In genomic region chr9:33041459-33042188, GRCh38 we compare ENCODE assay signal across 15 cellular contexts. TPM values are rescaled to one million over a fixed set of nuclear protein-coding genes. Genes with fewer than 3 reads are reported as not detected.
DNase-seq lines count a peak whose midpoint lies in the region; ATAC-seq and TF ChIP-seq lines count a peak whose summit lies in the region.
"Had no signal": no experiment of that assay in that cellular context is flagged by ENCODE, and none has a peak within 500 bp of the region (broad histone marks: within the 10 kb centered on the region; RNA-seq: fewer than 3 reads in every experiment).

No MANE protein-coding gene starts in this region.

- no peaks in the 10 kb centered on the region for H3K27me3 Mint-ChIP-seq in T-helper 17 cell
- no peaks in the 10 kb centered on the region for H3K27me3 Mint-ChIP-seq in activated naive CD4-positive, alpha-beta T cell treated with anti-CD3 and anti-CD28 coated beads for 36 hours (ENCODE audit: low read depth)
- H3K27me3 Mint-ChIP-seq: CD4-positive, CD25-positive, alpha-beta regulatory T cell; naive thymus-derived CD8-positive, alpha-beta T cell had no signal

- H3K9ac ChIP-seq in liver (ENCODE audit: low read depth in 1 of 2, low read length in 2 of 2), result no peak overlapping the region
- H3K9ac ChIP-seq in colonic mucosa (ENCODE audit: low read depth in 2 of 2, low read length in 2 of 2), result no peak overlapping the region

- peaks cover 18% of the 10 kb centered on the region for H3K4me1 Mint-ChIP-seq in T-helper 17 cell
- H3K4me1 Mint-ChIP-seq in activated naive CD4-positive, alpha-beta T cell treated with anti-CD3 and anti-CD28 coated beads for 36 hours (ENCODE audit: low read depth), result peaks cover 14% of the 10 kb centered on the region

- H3K9me3 ChIP-seq in T-helper 17 cell (ENCODE audit: control insufficient read depth, low read length, poor library complexity, severe bottlenecking) (no peaks in the 10 kb centered on the region), liver (ENCODE audit: control insufficient read depth in 4 of 4, low read length in 3 of 4) (no peaks in the 10 kb centered on the region), colonic mucosa (no peaks in the 10 kb centered on the region)
- H3K9me3 ChIP-seq: body of pancreas, sigmoid colon had no signal

- H3K4me3 ChIP-seq in liver (ENCODE audit: low read depth in 1 of 3, low read length in 3 of 3), result no peak overlapping the region
- no peak overlapping the region for H3K4me3 ChIP-seq in colonic mucosa
- H3K4me3 ChIP-seq: body of pancreas, sigmoid colon had no signal

- WGBS in liver, result 71% methylated on average over 9 of the region's 9 CpGs

- H3K9me3 Mint-ChIP-seq in activated naive CD4-positive, alpha-beta T cell treated with anti-CD3 and anti-CD28 coated beads for 36 hours, result no peaks in the 10 kb centered on the region
- H3K9me3 Mint-ChIP-seq: activated T-helper 1 cell treated with anti-CD3 and anti-CD28 coated beads, Interleukin-12 subunit alpha, Interleukin-12 subunit beta, Interleukin-2, Interleukin-4 antibody, amounts not matched to agents 30 ng/mL and 10 ng/mL and 1 ng/mL, durations not matched to agents 14 hours and 24 hours and 36 hours; CD4-positive, CD25-positive, alpha-beta regulatory T cell; endodermal cell; naive thymus-derived CD8-positive, alpha-beta T cell had no signal

- H3K27me3 ChIP-seq in liver (ENCODE audit: control insufficient read depth in 4 of 4, insufficient read depth in 4 of 4, low read length in 3 of 4), result no peaks in the 10 kb centered on the region
- no peaks in the 10 kb centered on the region for H3K27me3 ChIP-seq in colonic mucosa
- H3K27me3 ChIP-seq: body of pancreas, sigmoid colon had no signal

- H3K36me3 ChIP-seq in liver (ENCODE audit: control insufficient read depth in 4 of 4, insufficient read depth in 3 of 4, low read depth in 1 of 4, low read length in 3 of 4) (peaks cover 2 to 42% (median 37%) of the 10 kb centered on the region in 4 donors), colonic mucosa (peaks cover 20% of the 10 kb centered on the region)

- peak overlapping the region; percentile 67 for H3K4me3 Mint-ChIP-seq in T-helper 17 cell
- H3K4me3 Mint-ChIP-seq in activated naive CD4-positive, alpha-beta T cell treated with anti-CD3 and anti-CD28 coated beads for 36 hours, result no peak overlapping the region
- H3K4me3 Mint-ChIP-seq: activated T-helper 1 cell treated with anti-CD3 and anti-CD28 coated beads, Interleukin-12 subunit alpha, Interleukin-12 subunit beta, Interleukin-2, Interleukin-4 antibody, amounts not matched to agents 30 ng/mL and 10 ng/mL and 1 ng/mL, durations not matched to agents 14 hours and 24 hours and 36 hours; endodermal cell; naive thymus-derived CD8-positive, alpha-beta T cell had no signal

- in situ Hi-C loops in KBM-7 (cut with MboI; ENCODE audit: low pct_unique_long_range_greater_than_20kb, low sequenced_read_pairs), result no loop called here

- TF ChIP-seq CTCF in liver (IDR thresholded peaks at IDR 0.05; ENCODE audit: low read depth, low read length, missing input control) (no peak), colonic mucosa (IDR thresholded peaks at IDR 0.05) (no peak)

- intact Hi-C loops in colonic mucosa (cut with DNase I), result no loop called here
- intact Hi-C loops in activated naive CD4-positive, alpha-beta T cell treated with anti-CD3 and anti-CD28 coated beads for 36 hours (cut with micrococcal nuclease), result no loop called here

- H3K27ac Mint-ChIP-seq in T-helper 17 cell, result peak overlapping the region; percentile 91
- no peak overlapping the region for H3K27ac Mint-ChIP-seq in activated naive CD4-positive, alpha-beta T cell treated with anti-CD3 and anti-CD28 coated beads for 36 hours
- H3K27ac Mint-ChIP-seq: activated T-helper 1 cell treated with anti-CD3 and anti-CD28 coated beads, Interleukin-12 subunit alpha, Interleukin-12 subunit beta, Interleukin-2, Interleukin-4 antibody, amounts not matched to agents 30 ng/mL and 10 ng/mL and 1 ng/mL, durations not matched to agents 14 hours and 24 hours and 36 hours; CD4-positive, CD25-positive, alpha-beta regulatory T cell; endodermal cell had no signal

- H3K36me3 Mint-ChIP-seq in T-helper 17 cell (ENCODE audit: low read depth), result peaks cover 4% of the 10 kb centered on the region
- H3K36me3 Mint-ChIP-seq in activated naive CD4-positive, alpha-beta T cell treated with anti-CD3 and anti-CD28 coated beads for 36 hours (ENCODE audit: low read depth), result peaks cover 34% of the 10 kb centered on the region

- DNase-seq in CD1c-positive myeloid dendritic cell (ENCODE audit: extremely low spot score) (peak; percentile 68), KBM-7 (peak; percentile 35), T-helper 17 cell (no peak), NCI-H1417 treated with DMSO at 0.1 percent for 48 hours (lab: John Stamatoyannopoulos, UW) (no peak), colonic mucosa (no peak), T1000 (lab: John Stamatoyannopoulos, UW) (no peak)
- no peak for DNase-seq in activated naive CD4-positive, alpha-beta T cell treated with anti-CD3 and anti-CD28 coated beads for 36 hours
- DNase-seq: CD4-positive, CD25-positive, alpha-beta regulatory T cell; endodermal cell; naive thymus-derived CD8-positive, alpha-beta T cell; sigmoid colon had no signal

- H3K27ac ChIP-seq in liver (ENCODE audit: low read depth in 1 of 2, low read length in 2 of 2) (peak overlapping the region; percentile 65 to 67), colonic mucosa (no peak overlapping the region)

- ATAC-seq in T-helper 17 cell, result peak; percentile 9
- ATAC-seq: activated CD4-positive, CD25-positive, alpha-beta regulatory T cell treated with anti-CD3 and anti-CD28 coated beads, Interleukin-2, amount 50 U/mL, for 24 hours; body of pancreas had no signal

- peaks cover 7 to 45% (median 38%) of the 10 kb centered on the region in 4 donors for H3K4me1 ChIP-seq in liver (ENCODE audit: control insufficient read depth in 4 of 4, insufficient read depth in 4 of 4, low read length in 3 of 4)
- H3K4me1 ChIP-seq in colonic mucosa, result no peaks in the 10 kb centered on the region

- no peak for TF ChIP-seq RAD21 in liver (IDR thresholded peaks at IDR 0.05)

- CTCF ChIA-PET in activated naive CD4-positive, alpha-beta T cell treated with anti-CD3 and anti-CD28 coated beads for 36 hours (lab: Charles Lee), result no interaction called here

TF ChIP-seq in liver, 16 proteins besides CTCF, POLR2A, EP300 and RAD21 (continues in another document):
- TF ChIP-seq NR2F2 (IDR thresholded peaks at IDR 0.05), result no peak
- peak; percentile 51 for TF ChIP-seq YY1 (IDR thresholded peaks at IDR 0.05)
- TF ChIP-seq FOXA2 (IDR thresholded peaks at IDR 0.05), result no peak
- no peak for TF ChIP-seq ATF3 (IDR thresholded peaks at IDR 0.05)
- TF ChIP-seq RXRA (IDR thresholded peaks at IDR 0.05), result peak; percentile 24 to 52
- TF ChIP-seq GABPA (IDR thresholded peaks at IDR 0.05 in 1 of 2, conservative IDR thresholded peaks at IDR 0.05 in 1 of 2), result no peak
- no peak for TF ChIP-seq FOXA1 (IDR thresholded peaks at IDR 0.05)
- TF ChIP-seq MAX (IDR thresholded peaks at IDR 0.05), result no peak
- no peak for TF ChIP-seq HNF4G (IDR thresholded peaks at IDR 0.05)
- no peak for TF ChIP-seq EGR1 (IDR thresholded peaks at IDR 0.05; ENCODE audit: low read depth in 2 of 2)
- no peak for TF ChIP-seq TAF1 (conservative IDR thresholded peaks at IDR 0.05)
- TF ChIP-seq SP1 (IDR thresholded peaks at IDR 0.05), result no peak
- TF ChIP-seq, protein P1, sequence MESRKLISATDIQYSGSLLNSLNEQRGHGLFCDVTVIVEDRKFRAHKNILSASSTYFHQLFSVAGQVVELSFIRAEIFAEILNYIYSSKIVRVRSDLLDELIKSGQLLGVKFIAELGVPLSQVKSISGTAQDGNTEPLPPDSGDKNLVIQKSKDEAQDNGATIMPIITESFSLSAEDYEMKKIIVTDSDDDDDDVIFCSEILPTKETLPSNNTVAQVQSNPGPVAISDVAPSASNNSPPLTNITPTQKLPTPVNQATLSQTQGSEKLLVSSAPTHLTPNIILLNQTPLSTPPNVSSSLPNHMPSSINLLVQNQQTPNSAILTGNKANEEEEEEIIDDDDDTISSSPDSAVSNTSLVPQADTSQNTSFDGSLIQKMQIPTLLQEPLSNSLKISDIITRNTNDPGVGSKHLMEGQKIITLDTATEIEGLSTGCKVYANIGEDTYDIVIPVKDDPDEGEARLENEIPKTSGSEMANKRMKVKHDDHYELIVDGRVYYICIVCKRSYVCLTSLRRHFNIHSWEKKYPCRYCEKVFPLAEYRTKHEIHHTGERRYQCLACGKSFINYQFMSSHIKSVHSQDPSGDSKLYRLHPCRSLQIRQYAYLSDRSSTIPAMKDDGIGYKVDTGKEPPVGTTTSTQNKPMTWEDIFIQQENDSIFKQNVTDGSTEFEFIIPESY (IDR thresholded peaks at IDR 0.05), result no peak
- peak in 1 of 2 donors; percentile 31 for TF ChIP-seq HNF4A (conservative IDR thresholded peaks at IDR 0.05)

RNA-seq across cellular contexts. Expression of gene DNAJA1, which starts 16.6 kb away (rescaled TPM):
- total RNA-seq in T-helper 17 cell, result 100 to 1,000 TPM; 216 to 292 TPM
- total RNA-seq in liver, result 10 to 100 TPM; 60.9 to 96.6 TPM
- polyA plus RNA-seq in liver, result 10 to 100 TPM; 72.3 to 74.6 TPM
- 10 to 100 TPM; 66.4 to 93.6 TPM for total RNA-seq in colonic mucosa
- total RNA-seq in activated naive CD4-positive, alpha-beta T cell treated with anti-CD3 and anti-CD28 coated beads for 36 hours, result 100 to 1,000 TPM; 110 to 120 TPM

RNA-seq across cellular contexts. Expression of gene SMU1, which starts 34.9 kb away (rescaled TPM):
- total RNA-seq in T-helper 17 cell (10 to 100 TPM; 20.6 to 21.2 TPM), liver (10 to 100 TPM; 12.3 to 14.2 TPM), colonic mucosa (10 to 100 TPM; 17.4 to 18.7 TPM)
- polyA plus RNA-seq in liver, result 1 to 10 TPM; 5.3 to 6.7 TPM
- total RNA-seq in activated naive CD4-positive, alpha-beta T cell treated with anti-CD3 and anti-CD28 coated beads for 36 hours, result 10 to 100 TPM; 23.7 to 23.9 TPM

RNA-seq across cellular contexts. Expression of gene APTX, which starts 40.2 kb away (rescaled TPM):
- total RNA-seq in T-helper 17 cell (10 to 100 TPM; 19.2 to 20.3 TPM), liver (10 to 100 TPM; 13.6 to 16.3 TPM), colonic mucosa (10 to 100 TPM; 22.6 to 33.3 TPM)
- polyA plus RNA-seq in liver, result 10 to 100 TPM; 14.2 to 17.4 TPM
- total RNA-seq in activated naive CD4-positive, alpha-beta T cell treated with anti-CD3 and anti-CD28 coated beads for 36 hours, result 10 to 100 TPM; 41.8 to 42.0 TPM

Comparison
In these comparisons a context has a peak if more than half of its experiments do, and no peak if none do; other contexts are left out.
1. DNase-seq: peak in CD1c-positive myeloid dendritic cell (single experiment) and KBM-7 (single experiment); none in T-helper 17 cell (0 of 3), NCI-H1417 treated with DMSO at 0.1 percent for 48 hours (single experiment), colonic mucosa (single experiment), T1000 (single experiment) and activated naive CD4-positive, alpha-beta T cell treated with anti-CD3 and anti-CD28 coated beads for 36 hours (single experiment).